Comparison of ENCODE assay signal across 1 cellular context in genomic region chr11:64459609-64460008, GRCh38.
TF ChIP-seq lines count a peak whose summit lies in the region.

No MANE protein-coding gene starts in this region.

TF ChIP-seq in GM23338, 12 proteins besides CTCF, POLR2A, EP300 and RAD21 (continued from another document):
- TF ChIP-seq, protein P1, sequence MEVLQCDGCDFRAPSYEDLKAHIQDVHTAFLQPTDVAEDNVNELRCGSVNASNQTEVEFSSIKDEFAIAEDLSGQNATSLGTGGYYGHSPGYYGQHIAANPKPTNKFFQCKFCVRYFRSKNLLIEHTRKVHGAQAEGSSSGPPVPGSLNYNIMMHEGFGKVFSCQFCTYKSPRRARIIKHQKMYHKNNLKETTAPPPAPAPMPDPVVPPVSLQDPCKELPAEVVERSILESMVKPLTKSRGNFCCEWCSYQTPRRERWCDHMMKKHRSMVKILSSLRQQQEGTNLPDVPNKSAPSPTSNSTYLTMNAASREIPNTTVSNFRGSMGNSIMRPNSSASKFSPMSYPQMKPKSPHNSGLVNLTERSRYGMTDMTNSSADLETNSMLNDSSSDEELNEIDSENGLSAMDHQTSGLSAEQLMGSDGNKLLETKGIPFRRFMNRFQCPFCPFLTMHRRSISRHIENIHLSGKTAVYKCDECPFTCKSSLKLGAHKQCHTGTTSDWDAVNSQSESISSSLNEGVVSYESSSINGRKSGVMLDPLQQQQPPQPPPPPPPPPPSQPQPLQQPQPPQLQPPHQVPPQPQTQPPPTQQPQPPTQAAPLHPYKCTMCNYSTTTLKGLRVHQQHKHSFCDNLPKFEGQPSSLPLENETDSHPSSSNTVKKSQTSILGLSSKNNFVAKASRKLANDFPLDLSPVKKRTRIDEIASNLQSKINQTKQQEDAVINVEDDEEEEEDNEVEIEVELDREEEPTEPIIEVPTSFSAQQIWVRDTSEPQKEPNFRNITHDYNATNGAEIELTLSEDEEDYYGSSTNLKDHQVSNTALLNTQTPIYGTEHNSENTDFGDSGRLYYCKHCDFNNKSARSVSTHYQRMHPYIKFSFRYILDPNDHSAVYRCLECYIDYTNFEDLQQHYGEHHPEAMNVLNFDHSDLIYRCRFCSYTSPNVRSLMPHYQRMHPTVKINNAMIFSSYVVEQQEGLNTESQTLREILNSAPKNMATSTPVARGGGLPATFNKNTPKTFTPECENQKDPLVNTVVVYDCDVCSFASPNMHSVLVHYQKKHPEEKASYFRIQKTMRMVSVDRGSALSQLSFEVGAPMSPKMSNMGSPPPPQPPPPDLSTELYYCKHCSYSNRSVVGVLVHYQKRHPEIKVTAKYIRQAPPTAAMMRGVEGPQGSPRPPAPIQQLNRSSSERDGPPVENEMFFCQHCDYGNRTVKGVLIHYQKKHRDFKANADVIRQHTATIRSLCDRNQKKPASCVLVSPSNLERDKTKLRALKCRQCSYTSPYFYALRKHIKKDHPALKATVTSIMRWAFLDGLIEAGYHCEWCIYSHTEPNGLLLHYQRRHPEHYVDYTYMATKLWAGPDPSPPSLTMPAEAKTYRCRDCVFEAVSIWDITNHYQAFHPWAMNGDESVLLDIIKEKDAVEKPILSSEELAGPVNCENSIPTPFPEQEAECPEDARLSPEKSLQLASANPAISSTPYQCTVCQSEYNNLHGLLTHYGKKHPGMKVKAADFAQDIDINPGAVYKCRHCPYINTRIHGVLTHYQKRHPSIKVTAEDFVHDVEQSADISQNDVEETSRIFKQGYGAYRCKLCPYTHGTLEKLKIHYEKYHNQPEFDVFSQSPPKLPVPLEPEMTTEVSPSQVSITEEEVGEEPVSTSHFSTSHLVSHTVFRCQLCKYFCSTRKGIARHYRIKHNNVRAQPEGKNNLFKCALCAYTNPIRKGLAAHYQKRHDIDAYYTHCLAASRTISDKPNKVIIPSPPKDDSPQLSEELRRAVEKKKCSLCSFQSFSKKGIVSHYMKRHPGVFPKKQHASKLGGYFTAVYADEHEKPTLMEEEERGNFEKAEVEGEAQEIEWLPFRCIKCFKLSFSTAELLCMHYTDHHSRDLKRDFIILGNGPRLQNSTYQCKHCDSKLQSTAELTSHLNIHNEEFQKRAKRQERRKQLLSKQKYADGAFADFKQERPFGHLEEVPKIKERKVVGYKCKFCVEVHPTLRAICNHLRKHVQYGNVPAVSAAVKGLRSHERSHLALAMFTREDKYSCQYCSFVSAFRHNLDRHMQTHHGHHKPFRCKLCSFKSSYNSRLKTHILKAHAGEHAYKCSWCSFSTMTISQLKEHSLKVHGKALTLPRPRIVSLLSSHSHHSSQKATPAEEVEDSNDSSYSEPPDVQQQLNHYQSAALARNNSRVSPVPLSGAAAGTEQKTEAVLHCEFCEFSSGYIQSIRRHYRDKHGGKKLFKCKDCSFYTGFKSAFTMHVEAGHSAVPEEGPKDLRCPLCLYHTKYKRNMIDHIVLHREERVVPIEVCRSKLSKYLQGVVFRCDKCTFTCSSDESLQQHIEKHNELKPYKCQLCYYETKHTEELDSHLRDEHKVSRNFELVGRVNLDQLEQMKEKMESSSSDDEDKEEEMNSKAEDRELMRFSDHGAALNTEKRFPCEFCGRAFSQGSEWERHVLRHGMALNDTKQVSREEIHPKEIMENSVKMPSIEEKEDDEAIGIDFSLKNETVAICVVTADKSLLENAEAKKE (CRISPR knock-in tag; IDR thresholded peaks at IDR 0.05): no peak
- TF ChIP-seq REST (IDR thresholded peaks at IDR 0.05; ENCODE audit: unreplicated experiment) (no peak), ETS1 (IDR thresholded peaks at IDR 0.05) (no peak), ZNF331 (CRISPR knock-in tag; IDR thresholded peaks at IDR 0.05; ENCODE audit: low read depth) (no peak), EZH2phosphoT487 (IDR thresholded peaks at IDR 0.05; ENCODE audit: unreplicated experiment) (no peak), JUNB (IDR thresholded peaks at IDR 0.05; ENCODE audit: unreplicated experiment) (no peak), POLR2AphosphoS5 (IDR thresholded peaks at IDR 0.05; ENCODE audit: low read depth) (no peak)
